Comparison of ENCODE assay signal across 9 cellular contexts in genomic region chr1:31170486-31170735, GRCh38.
DNase-seq lines count a peak whose midpoint lies in the region; ATAC-seq and TF ChIP-seq lines count a peak whose summit lies in the region.
"Had no signal": no experiment of that assay in that cellular context is flagged by ENCODE, and none has a peak within 500 bp of the region (broad histone marks: within the 10 kb centered on the region; RNA-seq: fewer than 3 reads in every experiment).

No MANE protein-coding gene starts in this region.

- no peaks in the 10 kb centered on the region for H3K36me3 ChIP-seq in KMS-11 (ENCODE audit: insufficient read depth)
- no peaks in the 10 kb centered on the region for H3K36me3 ChIP-seq in psoas muscle (ENCODE audit: insufficient read depth in 1 of 2, low read depth in 1 of 2)

- ATAC-seq in psoas muscle (no peak), HG02571 (IDR thresholded peaks at IDR 0.05; ENCODE audit: unreplicated experiment) (no peak)

- H3K9ac ChIP-seq in KMS-11 = peak overlapping the region; percentile 28; the same call in 1 of the 2 replicates

- H3K79me2 ChIP-seq in KMS-11 (ENCODE audit: insufficient read depth, low read depth) = no peaks in the 10 kb centered on the region

- intact Hi-C loops in psoas muscle (cut with DNase I) = no loop called here

- 41 to 60% (median 42%) methylated on average over 4 of the region's 4 CpGs for WGBS in psoas muscle, 3 donors

- TF ChIP-seq CTCF in C4-2B (conservative IDR thresholded peaks at IDR 0.05) (no peak), KMS-11 (conservative IDR thresholded peaks at IDR 0.05; ENCODE audit: low read depth, low read length) (no peak), psoas muscle (IDR thresholded peaks at IDR 0.05) (no peak)

- H2AFZ ChIP-seq in KMS-11 (ENCODE audit: low read depth) = peak overlapping the region; percentile 62

- DNase-seq in epithelial cell of prostate (ENCODE audit: low read depth, low spot score) = no peak
- DNase-seq in psoas muscle = no peak
- no peak for DNase-seq in mucosa of gallbladder (ENCODE audit: low spot score)
- no peak for DNase-seq in D341Med (ENCODE audit: low spot score)
- DNase-seq in DMS53 (lab: John Stamatoyannopoulos, UW) = no peak

- H3K4me3 ChIP-seq in KMS-11 (IDR thresholded peaks at IDR 0.05; ENCODE audit: insufficient read depth, low read depth, low read length) (no peak overlapping the region), psoas muscle (no peak overlapping the region)
- H3K4me3 ChIP-seq: mucosa of descending colon had no signal

- H3K27me3 ChIP-seq in KMS-11 (ENCODE audit: insufficient read depth, low read depth) (no peaks in the 10 kb centered on the region), psoas muscle (ENCODE audit: insufficient read depth in 3 of 3, low read length in 2 of 3) (no peaks in the 10 kb centered on the region)

- H3K27ac ChIP-seq in C4-2B = peak overlapping the region; percentile 80
- peak overlapping the region; percentile 67 for H3K27ac ChIP-seq in KMS-11
- H3K27ac ChIP-seq in epithelial cell of prostate = peak overlapping the region; percentile 66
- peak overlapping the region; percentile 82 for H3K27ac ChIP-seq in psoas muscle

- no peaks in the 10 kb centered on the region for H4K20me1 ChIP-seq in KMS-11 (ENCODE audit: insufficient read depth)

- peak overlapping the region; percentile 47; the same call in 1 of the 2 replicates for H3K4me2 ChIP-seq in KMS-11

- H3K4me1 ChIP-seq in KMS-11 (ENCODE audit: low read depth, poor library complexity, severe bottlenecking) = peaks cover 22% of the 10 kb centered on the region
- H3K4me1 ChIP-seq in psoas muscle = peaks cover 5% of the 10 kb centered on the region

- no peaks in the 10 kb centered on the region for H3K9me3 ChIP-seq in psoas muscle
- H3K9me3 ChIP-seq: mucosa of descending colon had no signal
